In genomic region chr3:26603771-26604170, GRCh38 we compare ENCODE assay signal across 3 cellular contexts. TPM values are rescaled to one million over a fixed set of nuclear protein-coding genes. Genes with fewer than 3 reads are reported as not detected.
"Had no signal": no experiment of that assay in that cellular context is flagged by ENCODE, and none has a peak within 500 bp of the region (broad histone marks: within the 10 kb centered on the region; RNA-seq: fewer than 3 reads in every experiment).

No MANE protein-coding gene starts in this region.

RNA-seq across cellular contexts. Expression of gene LRRC3B, which starts 18.8 kb away (rescaled TPM):
- total RNA-seq: GM23248, H4, HFFc6 had no signal
- polyA plus RNA-seq: GM23248 had no signal
